18 cellular contexts compared by ENCODE assay signal in genomic region chr20:60883517-60883916, GRCh38.
DNase-seq lines count a peak whose midpoint lies in the region; ATAC-seq, FAIRE-seq and TF ChIP-seq lines count a peak whose summit lies in the region.
"Had no signal": no experiment of that assay in that cellular context is flagged by ENCODE, and none has a peak within 500 bp of the region (broad histone marks: within the 10 kb centered on the region; RNA-seq: fewer than 3 reads in every experiment).

No MANE protein-coding gene starts in this region.

- TF ChIP-seq POLR2A in GM12878 (IDR thresholded peaks at IDR 0.05; ENCODE audit: low read depth, low read length), result no peak
- no peak for TF ChIP-seq POLR2A in body of pancreas (IDR thresholded peaks at IDR 0.05)

- H3K9me3 ChIP-seq in GM12878 (replicated peaks; ENCODE audit: control insufficient read depth, insufficient read depth, low read length) (no peaks in the 10 kb centered on the region), body of pancreas (no peaks in the 10 kb centered on the region)
- H3K9me3 ChIP-seq: BE2C, HAP-1 had no signal

- H3K79me2 ChIP-seq in KMS-11 (ENCODE audit: insufficient read depth, low read depth) (no peaks in the 10 kb centered on the region), GM12878 (ENCODE audit: control insufficient read depth, insufficient read depth, low read length) (no peaks in the 10 kb centered on the region)

- TF ChIP-seq EP300 in GM12878 (IDR thresholded peaks at IDR 0.05; ENCODE audit: borderline replicate concordance in 1 of 2, control insufficient read depth in 1 of 2, low read depth in 2 of 2, low read length in 2 of 2), result no peak

- H3K27ac ChIP-seq in KMS-11 (no peak overlapping the region; the same call in 1 of the 2 replicates), GM12878 (ENCODE audit: control insufficient read depth, insufficient read depth) (no peak overlapping the region), body of pancreas (no peak overlapping the region)
- H3K27ac ChIP-seq: GM23248 had no signal

- RAD21 ChIA-PET in GM12878 (lab: Charles Lee; ENCODE audit: unreplicated experiment), result no interaction called here

- POLR2A ChIA-PET in GM12878 (lab: Charles Lee), result no interaction called here

- H2AFZ ChIP-seq in KMS-11 (ENCODE audit: low read depth) (no peak overlapping the region), GM12878 (ENCODE audit: control insufficient read depth, low read depth, low read length) (no peak overlapping the region)
- H2AFZ ChIP-seq: GM23248 had no signal

- SMC1A ChIA-PET in GM12878 (lab: Charles Lee; ENCODE audit: uncharacterized antibody, unreplicated experiment), result interaction anchor here (1.6 to 3.2 kb wide), 2 partner anchors 12 to 27 kb away, joined by 5 to 11 read pairs; no protein-coding TSS in a partner anchor

- in situ Hi-C loops in Caki2 (cut with HindIII; ENCODE audit: low pct_unique_long_range_greater_than_20kb, low sequenced_read_pairs) (no loop called here), GM12878 (cut with MboI) (no loop called here)

- H3K9ac ChIP-seq in KMS-11 (no peak overlapping the region), GM12878 (ENCODE audit: control insufficient read depth, insufficient read depth, low read length) (no peak overlapping the region)
- H3K9ac ChIP-seq: GM23248 had no signal

- no peaks in the 10 kb centered on the region for H3K36me3 ChIP-seq in KMS-11 (ENCODE audit: insufficient read depth)
- H3K36me3 ChIP-seq in GM12878 (ENCODE audit: control insufficient read depth in 2 of 2, insufficient read depth in 2 of 2, low read length in 1 of 2), result no peaks in the 10 kb centered on the region
- no peaks in the 10 kb centered on the region for H3K36me3 ChIP-seq in body of pancreas (replicated peaks in 1 of 2; ENCODE audit: insufficient read depth in 1 of 2, low read depth in 2 of 2)
- H3K36me3 ChIP-seq: BE2C, HAP-1 had no signal

- H3K27me3 ChIP-seq in KMS-11 (ENCODE audit: insufficient read depth, low read depth) (no peaks in the 10 kb centered on the region), GM12878 (replicated peaks in 1 of 2; ENCODE audit: control insufficient read depth in 2 of 2, insufficient read depth in 2 of 2, low read length in 1 of 2) (no peaks in the 10 kb centered on the region), body of pancreas (no peaks in the 10 kb centered on the region)
- H3K27me3 ChIP-seq: BE2C had no signal

- H3K4me1 ChIP-seq in KMS-11 (ENCODE audit: low read depth, poor library complexity, severe bottlenecking) (peaks cover 23% of the 10 kb centered on the region), GM12878 (ENCODE audit: control insufficient read depth, insufficient read depth, low read length) (no peaks in the 10 kb centered on the region), body of pancreas (no peaks in the 10 kb centered on the region)
- H3K4me1 ChIP-seq: BE2C, HAP-1 had no signal

- no TSS peak for BruUV-seq in GM12878 (replicated peaks; lab: Mats Ljungman, UMichigan)

- intact Hi-C loops in GM12878 (cut with micrococcal nuclease; ENCODE audit: unreplicated experiment) (no loop called here), body of pancreas (cut with DNase I) (no loop called here)

- H3K4me2 ChIP-seq in KMS-11 (peak overlapping the region; percentile 50), GM12878 (ENCODE audit: control insufficient read depth, insufficient read depth) (no peak overlapping the region)

- ATAC-seq in GM12878, result 0 out of 3 replicates have a peak, but pooled peaks have one; percentile 30
- ATAC-seq in body of pancreas, result no peak

- H4K20me1 ChIP-seq in KMS-11 (ENCODE audit: insufficient read depth) (no peaks in the 10 kb centered on the region), GM12878 (ENCODE audit: control insufficient read depth, insufficient read depth) (no peaks in the 10 kb centered on the region)

- no peak overlapping the region for H3K4me3 ChIP-seq in KMS-11 (IDR thresholded peaks at IDR 0.05; ENCODE audit: insufficient read depth, low read depth, low read length)
- H3K4me3 ChIP-seq in GM12878, result no peak overlapping the region
- H3K4me3 ChIP-seq in body of pancreas, result no peak overlapping the region
- H3K4me3 ChIP-seq: GM23248, HAP-1 had no signal

- CTCF ChIA-PET in GM12878 (lab: Yijun Ruan, JAX), result no interaction called here

- TF ChIP-seq RAD21 in GM12878 (IDR thresholded peaks at IDR 0.05; ENCODE audit: insufficient read depth, low read depth, low read length), result no peak

- WGBS in GM12878 (ENCODE audit: insufficient coverage, insufficient replicate concordance, low lambda C conversion rate, missing lambda C conversion rate), result 4% methylated on average over 4 of the region's 4 CpGs
- 55 to 62% methylated on average over 4 of the region's 4 CpGs for WGBS in body of pancreas, 2 donors

- peak; percentile 10 for DNase-seq in Caki2 (ENCODE audit: low read depth)
- DNase-seq in GM12878 (ENCODE audit: low read depth, low spot score), result no peak
- DNase-seq in SKM-1 treated with dmso at 0.1 percent for 144 hours (lab: John Stamatoyannopoulos, UW; ENCODE audit: unreplicated experiment), result no peak
- no peak for DNase-seq in body of pancreas
- no peak for DNase-seq in stimulated activated CD4-positive, alpha-beta T cell treated with anti-CD3 and anti-CD28 coated beads, Interleukin-4, amount 100 ng/mL, for 1 hour
- no peak for DNase-seq in activated T-cell treated with anti-CD3 and anti-CD28 coated beads for 4 hours
- DNase-seq: BE2C; Calu3; CD4-positive, alpha-beta memory T cell; DMS79 treated with DMSO at 0.1 percent for 48 hours; EL; IMR-90; KBM-7 had no signal

- no peak for FAIRE-seq in GM12878 (lab: Jason Lieb, UNC)
- FAIRE-seq: GM12891, GM19239 had no signal

- TF ChIP-seq CTCF in KMS-11 (conservative IDR thresholded peaks at IDR 0.05; ENCODE audit: low read depth, low read length), result no peak
- no peak for TF ChIP-seq CTCF in GM12878 (IDR thresholded peaks at IDR 0.05 in 2 of 3, conservative IDR thresholded peaks at IDR 0.05 in 1 of 3; ENCODE audit: control insufficient read depth in 2 of 3, extremely low read depth in 1 of 3, insufficient read depth in 1 of 3, low read depth in 3 of 3, low read length in 3 of 3)
- no peak for TF ChIP-seq CTCF in body of pancreas (IDR thresholded peaks at IDR 0.05)

TF ChIP-seq in GM12878, 131 proteins besides CTCF, POLR2A, EP300 and RAD21:
- TF ChIP-seq IKZF1 (conservative IDR thresholded peaks at IDR 0.05), result no peak
- TF ChIP-seq BHLHE40 (IDR thresholded peaks at IDR 0.05; ENCODE audit: borderline replicate concordance in 1 of 2, low read depth in 2 of 2, low read length in 1 of 2), result 0 out of 4 replicates have a peak, but pooled peaks of 1 of the 2 experiments have one; percentile 28
- no peak for TF ChIP-seq POU2F2 (IDR thresholded peaks at IDR 0.05; ENCODE audit: borderline replicate concordance, low read depth, low read length)
- TF ChIP-seq ELK1 (IDR thresholded peaks at IDR 0.05; ENCODE audit: low read depth, low read length), result no peak
- no peak for TF ChIP-seq CHD2 (IDR thresholded peaks at IDR 0.05; ENCODE audit: borderline replicate concordance, low read depth, low read length)
- TF ChIP-seq, protein P1, sequence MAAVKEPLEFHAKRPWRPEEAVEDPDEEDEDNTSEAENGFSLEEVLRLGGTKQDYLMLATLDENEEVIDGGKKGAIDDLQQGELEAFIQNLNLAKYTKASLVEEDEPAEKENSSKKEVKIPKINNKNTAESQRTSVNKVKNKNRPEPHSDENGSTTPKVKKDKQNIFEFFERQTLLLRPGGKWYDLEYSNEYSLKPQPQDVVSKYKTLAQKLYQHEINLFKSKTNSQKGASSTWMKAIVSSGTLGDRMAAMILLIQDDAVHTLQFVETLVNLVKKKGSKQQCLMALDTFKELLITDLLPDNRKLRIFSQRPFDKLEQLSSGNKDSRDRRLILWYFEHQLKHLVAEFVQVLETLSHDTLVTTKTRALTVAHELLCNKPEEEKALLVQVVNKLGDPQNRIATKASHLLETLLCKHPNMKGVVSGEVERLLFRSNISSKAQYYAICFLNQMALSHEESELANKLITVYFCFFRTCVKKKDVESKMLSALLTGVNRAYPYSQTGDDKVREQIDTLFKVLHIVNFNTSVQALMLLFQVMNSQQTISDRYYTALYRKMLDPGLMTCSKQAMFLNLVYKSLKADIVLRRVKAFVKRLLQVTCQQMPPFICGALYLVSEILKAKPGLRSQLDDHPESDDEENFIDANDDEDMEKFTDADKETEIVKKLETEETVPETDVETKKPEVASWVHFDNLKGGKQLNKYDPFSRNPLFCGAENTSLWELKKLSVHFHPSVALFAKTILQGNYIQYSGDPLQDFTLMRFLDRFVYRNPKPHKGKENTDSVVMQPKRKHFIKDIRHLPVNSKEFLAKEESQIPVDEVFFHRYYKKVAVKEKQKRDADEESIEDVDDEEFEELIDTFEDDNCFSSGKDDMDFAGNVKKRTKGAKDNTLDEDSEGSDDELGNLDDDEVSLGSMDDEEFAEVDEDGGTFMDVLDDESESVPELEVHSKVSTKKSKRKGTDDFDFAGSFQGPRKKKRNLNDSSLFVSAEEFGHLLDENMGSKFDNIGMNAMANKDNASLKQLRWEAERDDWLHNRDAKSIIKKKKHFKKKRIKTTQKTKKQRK (IDR thresholded peaks at IDR 0.05; ENCODE audit: low read depth, low read length), result no peak
TF ChIP-seq in GM12878: peak in this region for 1.
